Comparison of ENCODE assay signal across 8 cellular contexts in the genomic region with DNA sequence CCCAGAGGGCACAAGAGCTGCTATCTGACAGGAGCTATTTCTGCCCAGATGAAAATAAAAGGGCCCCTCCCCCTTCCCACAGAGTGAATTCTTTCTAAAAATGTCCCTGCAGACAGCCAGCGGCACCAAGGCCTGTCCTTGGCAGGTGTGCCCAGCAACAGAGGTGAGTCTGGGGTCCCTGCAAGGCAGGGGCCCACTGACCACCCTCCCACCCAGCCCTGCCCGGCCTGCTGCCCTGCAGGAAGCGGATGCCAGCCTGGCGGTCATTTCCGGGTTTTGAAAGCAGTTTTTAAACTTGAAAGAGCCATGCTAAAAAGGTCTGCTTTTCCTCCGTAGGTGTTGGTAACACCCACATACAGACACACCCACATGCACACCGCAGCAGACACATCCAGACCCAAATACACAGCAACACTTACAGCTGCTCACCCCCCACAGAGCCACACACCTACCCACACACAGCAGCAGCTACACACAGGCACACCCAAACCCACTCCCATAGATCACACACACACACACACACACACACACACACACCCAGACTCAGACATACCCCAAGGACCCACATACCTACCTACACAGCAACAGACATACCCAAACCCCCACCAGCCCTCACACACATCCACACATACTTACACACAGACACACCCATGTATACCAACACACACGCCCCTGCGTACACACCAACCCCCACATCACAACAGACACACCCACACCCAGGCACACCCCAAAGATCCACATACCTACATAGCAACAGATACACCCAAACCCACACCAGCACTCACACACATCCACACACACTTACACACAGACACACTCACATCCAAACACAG. TPM values are rescaled to one million over a fixed set of nuclear protein-coding genes. Genes with fewer than 3 reads are reported as not detected.
DNase-seq lines count a peak whose midpoint lies in the region; ATAC-seq and TF ChIP-seq lines count a peak whose summit lies in the region.

No MANE protein-coding gene starts in this region.

- no peak for TF ChIP-seq EP300 in upper lobe of left lung (IDR thresholded peaks at IDR 0.05)

- peak overlapping the region; percentile 87 for H3K4me3 Mint-ChIP-seq in CD4-positive, alpha-beta T cell
- peak overlapping the region; percentile 85 for H3K4me3 Mint-ChIP-seq in neural crest cell

- H3K27me3 Mint-ChIP-seq in CD4-positive, alpha-beta T cell: peaks cover 14% of the 10 kb centered on the region
- H3K27me3 Mint-ChIP-seq in neural crest cell (ENCODE audit: low read depth): peaks cover 2% of the 10 kb centered on the region

- H3K27ac ChIP-seq in CD4-positive, alpha-beta T cell (ENCODE audit: low read depth, low read length): peak overlapping the region; percentile 92
- H3K27ac ChIP-seq in esophagus (ENCODE audit: low read depth in 2 of 2, low read length in 1 of 2): peak overlapping the region; percentile 98 to 99
- H3K27ac ChIP-seq in upper lobe of left lung: peak overlapping the region; percentile 99 to 100 (median 99)

- no peaks in the 10 kb centered on the region for H3K27me3 ChIP-seq in CD4-positive, alpha-beta T cell (ENCODE audit: control insufficient read depth, insufficient read depth, low read length)
- no peaks in the 10 kb centered on the region for H3K27me3 ChIP-seq in esophagus (ENCODE audit: control insufficient read depth in 1 of 2, insufficient read depth in 2 of 2, low read length in 2 of 2)
- no peaks in the 10 kb centered on the region for H3K27me3 ChIP-seq in upper lobe of left lung

- CTCF ChIA-PET in CD4-positive, alpha-beta T cell (lab: Charles Lee): interaction anchor here (0.8 to 13.6 kb wide), 8 partner anchors 10 to 85 kb away, joined by 3 to 303 read pairs (median 4); no protein-coding TSS in a partner anchor

- intact Hi-C loops in CD4-positive, alpha-beta T cell (cut with DNase I, micrococcal nuclease): loop anchor here (1.0 kb wide), 4 partner anchors 8 to 60 kb away; no protein-coding TSS in a partner anchor

- peak; percentile 65 to 93 (median 76) for DNase-seq in CD4-positive, alpha-beta T cell
- DNase-seq in NCI-H510A (lab: John Stamatoyannopoulos, UW): peak; percentile 28
- peak; percentile 63 for DNase-seq in activated T-cell treated with anti-CD3 and anti-CD28 coated beads for 1 hour (ENCODE audit: low read depth)
- no peak for DNase-seq in neural crest cell (ENCODE audit: low read depth, low spot score)
- peak; percentile 81 to 83 for DNase-seq in upper lobe of left lung
- DNase-seq in NCI-H187 (lab: John Stamatoyannopoulos, UW): no peak

- ATAC-seq in CD4-positive, alpha-beta T cell (ENCODE audit: poor library complexity): peak; percentile 62
- ATAC-seq in GM21528 (IDR thresholded peaks at IDR 0.05; ENCODE audit: low FRiP score, unreplicated experiment) (peak; percentile 27), upper lobe of left lung (ENCODE audit: low FRiP score in 2 of 2) (peak; percentile 2 to 69)

- TF ChIP-seq POLR2A in upper lobe of left lung (IDR thresholded peaks at IDR 0.05): peak in 1 of 4 donors; percentile 24

- H3K4me1 Mint-ChIP-seq in CD4-positive, alpha-beta T cell (ENCODE audit: low read depth): peaks cover 62% of the 10 kb centered on the region
- peaks cover 69% of the 10 kb centered on the region for H3K4me1 Mint-ChIP-seq in neural crest cell

- no peaks in the 10 kb centered on the region for H3K9me3 Mint-ChIP-seq in CD4-positive, alpha-beta T cell
- H3K9me3 Mint-ChIP-seq in neural crest cell: no peaks in the 10 kb centered on the region

- WGBS in esophagus, 2 donors: 3 to 5% methylated on average over 9 of the region's 9 CpGs
- WGBS in upper lobe of left lung, 2 donors: 4 to 10% methylated on average over 9 of the region's 9 CpGs

- H3K4me3 ChIP-seq in esophagus (ENCODE audit: low read depth in 1 of 2, low read length in 2 of 2): peak overlapping the region; percentile 47 to 52
- H3K4me3 ChIP-seq in upper lobe of left lung: peak overlapping the region in 3 of 4 donors; percentile 35 to 85 (median 72)

- POLR2A ChIA-PET in CD4-positive, alpha-beta T cell (lab: Charles Lee): interaction anchor here (0.7 to 21.5 kb wide), 12 partner anchors 7 to 408 kb away, joined by 3 to 1478 read pairs (median 6); a partner anchor contains a TSS

- H3K36me3 Mint-ChIP-seq in CD4-positive, alpha-beta T cell (ENCODE audit: low read depth): peaks cover 52% of the 10 kb centered on the region
- peaks cover 3% of the 10 kb centered on the region for H3K36me3 Mint-ChIP-seq in neural crest cell (ENCODE audit: low read depth)

- peak overlapping the region; percentile 98 for H3K27ac Mint-ChIP-seq in CD4-positive, alpha-beta T cell
- H3K27ac Mint-ChIP-seq in neural crest cell (ENCODE audit: unreplicated experiment): peak overlapping the region; percentile 98

- H3K36me3 ChIP-seq in esophagus (ENCODE audit: control insufficient read depth in 2 of 2, insufficient read depth in 2 of 2, low read length in 1 of 2) (no peaks in the 10 kb centered on the region), upper lobe of left lung (peaks cover 0 to 15% (median 5%) of the 10 kb centered on the region in 4 donors)

- TF ChIP-seq CTCF in CD4-positive, alpha-beta T cell (IDR thresholded peaks at IDR 0.05): no peak
- TF ChIP-seq CTCF in neural crest cell (conservative IDR thresholded peaks at IDR 0.05) (peak; percentile 28), upper lobe of left lung (IDR thresholded peaks at IDR 0.05) (no peak)

- H3K9me3 ChIP-seq in CD4-positive, alpha-beta T cell (ENCODE audit: control insufficient read depth, low read length): no peaks in the 10 kb centered on the region
- H3K9me3 ChIP-seq in esophagus (ENCODE audit: control insufficient read depth in 2 of 2, insufficient read depth in 1 of 2, low read depth in 1 of 2, low read length in 1 of 2) (no peaks in the 10 kb centered on the region), upper lobe of left lung (no peaks in the 10 kb centered on the region)

- peaks cover 4 to 17% of the 10 kb centered on the region in 2 donors for H3K4me1 ChIP-seq in esophagus (ENCODE audit: control insufficient read depth in 2 of 2, insufficient read depth in 2 of 2, low read length in 1 of 2)
- peaks cover 52 to 66% (median 63%) of the 10 kb centered on the region in 4 donors for H3K4me1 ChIP-seq in upper lobe of left lung

RNA-seq across cellular contexts. Expression of a gene that starts 7.6 kb away (rescaled TPM):
- 1,000 to 10,000 TPM; 1,602 to 1,631 TPM for total RNA-seq in CD4-positive, alpha-beta T cell
- polyA plus RNA-seq in esophagus: 10 to 100 TPM; 48.1 to 64.2 TPM
- 39.8 and 39.9 TPM in 2 replicates for total RNA-seq in neural crest cell
- total RNA-seq in upper lobe of left lung: 100 to 1,000 TPM in 4 of 6 donors, 10 to 100 TPM in 2; 65.4 to 180 (median 127) TPM

Comparison
In these comparisons a context has a peak if more than half of its experiments do, and no peak if none do; other contexts are left out.
1. DNase-seq: peak in CD4-positive, alpha-beta T cell (10 of 10), NCI-H510A (single experiment), activated T-cell treated with anti-CD3 and anti-CD28 coated beads for 1 hour (single experiment) and upper lobe of left lung (2 of 2); none in neural crest cell (single experiment) and NCI-H187 (0 of 2).
2. RNA of a gene that starts 7.6 kb away (total RNA-seq): 1,602 to 1,631 TPM in CD4-positive, alpha-beta T cell; 65.4 to 180 TPM in upper lobe of left lung and 39.8 to 39.9 TPM in neural crest cell; every median in the first group is over 4 times any median in the second.
3. Peak in every context shown above with its lines, with median percentiles within 50 percentile points of each other: ATAC-seq and H3K27ac ChIP-seq.